Comparison of ENCODE assay signal across 9 cellular contexts in the genomic region with DNA sequence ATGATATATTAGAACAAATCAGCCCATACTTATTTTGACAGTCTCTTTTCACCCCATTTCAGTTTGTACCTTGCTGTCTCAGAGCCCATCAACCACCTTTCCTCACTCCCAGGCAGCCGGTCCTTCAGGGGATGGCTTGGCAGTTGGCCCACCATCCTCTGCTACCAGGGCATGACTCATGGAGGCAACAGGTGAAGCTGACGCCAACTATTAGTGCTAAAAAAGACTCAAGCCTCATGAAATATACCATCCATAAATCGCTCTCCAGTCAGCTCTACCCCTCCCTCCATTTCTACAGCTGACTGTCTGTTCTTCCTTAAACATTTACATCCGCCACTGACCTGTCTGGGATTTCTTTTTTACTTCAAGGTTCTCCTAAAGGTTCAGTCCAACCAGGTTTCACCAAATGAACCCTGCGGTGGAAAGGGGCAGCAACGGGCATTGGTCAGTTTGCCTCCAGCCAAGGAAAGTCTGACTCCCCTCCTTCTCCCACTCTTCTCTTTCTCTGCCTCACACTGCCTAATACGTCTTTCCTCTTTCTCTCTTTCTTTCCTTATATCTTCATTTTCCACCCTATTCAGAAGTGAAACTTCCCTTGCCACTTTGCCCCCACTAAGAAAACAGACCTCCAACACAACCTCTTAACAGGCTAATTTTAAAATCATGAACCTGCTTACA.
DNase-seq lines count a peak whose midpoint lies in the region; ATAC-seq and TF ChIP-seq lines count a peak whose summit lies in the region.
"Had no signal": no experiment of that assay in that cellular context is flagged by ENCODE, and none has a peak within 500 bp of the region (broad histone marks: within the 10 kb centered on the region; RNA-seq: fewer than 3 reads in every experiment).

No MANE protein-coding gene starts in this region.

- H3K4me1 Mint-ChIP-seq in neural crest cell: no peaks in the 10 kb centered on the region

- H3K4me3 ChIP-seq in body of pancreas: no peak overlapping the region

- no peak overlapping the region for H3K27ac ChIP-seq in body of pancreas

- H3K9me3 ChIP-seq in body of pancreas: no peaks in the 10 kb centered on the region

- no peaks in the 10 kb centered on the region for H3K36me3 ChIP-seq in body of pancreas (replicated peaks in 1 of 2; ENCODE audit: insufficient read depth in 1 of 2, low read depth in 2 of 2)

- no peaks in the 10 kb centered on the region for H3K36me3 Mint-ChIP-seq in neural crest cell (ENCODE audit: low read depth)

- H3K9me3 Mint-ChIP-seq in neural crest cell: no peaks in the 10 kb centered on the region
- H3K9me3 Mint-ChIP-seq: HFFc6 had no signal

- no peaks in the 10 kb centered on the region for H3K27me3 ChIP-seq in body of pancreas

- no peak for ATAC-seq in body of pancreas
- ATAC-seq in HG03571 (IDR thresholded peaks at IDR 0.05; ENCODE audit: unreplicated experiment): no peak
- ATAC-seq in GM19324 (IDR thresholded peaks at IDR 0.05; ENCODE audit: low FRiP score, unreplicated experiment): no peak
- ATAC-seq in HG03139 (IDR thresholded peaks at IDR 0.05; ENCODE audit: unreplicated experiment): no peak

- peak overlapping the region; percentile 15 for H3K27ac Mint-ChIP-seq in neural crest cell (ENCODE audit: unreplicated experiment)
- H3K27ac Mint-ChIP-seq: HFFc6 had no signal

- intact Hi-C loops in body of pancreas (cut with DNase I): no loop called here

- H3K4me1 ChIP-seq in body of pancreas: no peaks in the 10 kb centered on the region

- no peak overlapping the region for H3K4me3 Mint-ChIP-seq in neural crest cell
- H3K4me3 Mint-ChIP-seq: HFFc6 had no signal

- TF ChIP-seq POLR2A in body of pancreas (IDR thresholded peaks at IDR 0.05): no peak

- no peaks in the 10 kb centered on the region for H3K27me3 Mint-ChIP-seq in neural crest cell (ENCODE audit: low read depth)

- DNase-seq in NCI-H1694 treated with DMSO at 0.1 percent for 48 hours (lab: John Stamatoyannopoulos, UW): peak; percentile 22
- no peak for DNase-seq in NCI-H1694 (lab: John Stamatoyannopoulos, UW)
- peak; percentile 13 for DNase-seq in NCI-H1092 (lab: John Stamatoyannopoulos, UW)
- peak in 3 of 4 donors; percentile 21 to 63 (median 29) for DNase-seq in body of pancreas
- no peak for DNase-seq in neural crest cell (ENCODE audit: low read depth, low spot score)
- DNase-seq: HFFc6 had no signal

- TF ChIP-seq CTCF in body of pancreas (IDR thresholded peaks at IDR 0.05): no peak
- TF ChIP-seq CTCF in neural crest cell (conservative IDR thresholded peaks at IDR 0.05): no peak

- 67 to 68% methylated on average over 7 of the region's 7 CpGs for WGBS in body of pancreas, 2 donors

Comparison
In these comparisons a context has a peak if more than half of its experiments do, and no peak if none do; other contexts are left out.
1. DNase-seq: peak in NCI-H1694 treated with DMSO at 0.1 percent for 48 hours (single experiment), NCI-H1092 (single experiment) and body of pancreas (3 of 4); none in NCI-H1694 (single experiment) and neural crest cell (single experiment).